ENCODE assay signal across 19 cellular contexts in genomic region chr4:126697748-126698147, GRCh38.
A peak's percentile ranks its signal among the peaks of the same experiment; 100 is the strongest.
DNase-seq lines count a peak whose midpoint lies in the region; ATAC-seq and TF ChIP-seq lines count a peak whose summit lies in the region.
"Had no signal": no experiment of that assay in that cellular context is flagged by ENCODE, and none has a peak within 500 bp of the region (broad histone marks: within the 10 kb centered on the region; RNA-seq: fewer than 3 reads in every experiment).

No MANE protein-coding gene starts in this region.

- H3K9me3 ChIP-seq in breast epithelium (no peaks in the 10 kb centered on the region), RWPE2 (ENCODE audit: severe bottlenecking) (peaks cover 3% of the 10 kb centered on the region)
- H3K9me3 ChIP-seq: tibial nerve had no signal

- H3K4me3 Mint-ChIP-seq in MCF 10A (ENCODE audit: unreplicated experiment) = no peak overlapping the region
- H3K4me3 Mint-ChIP-seq: CD4-positive, alpha-beta T cell; effector memory CD8-positive, alpha-beta T cell had no signal

- intact Hi-C loops in MCF 10A (cut with micrococcal nuclease) (no loop called here), breast epithelium (cut with DNase I; ENCODE audit: low total_unique reads) (no loop called here)

- BruUV-seq in MCF 10A (replicated peaks; lab: Mats Ljungman, UMichigan) = no TSS peak

- no peak for TF ChIP-seq POLR2A in breast epithelium (IDR thresholded peaks at IDR 0.05)

- H3K4me1 Mint-ChIP-seq in MCF 10A (ENCODE audit: insufficient read depth, unreplicated experiment) = peaks cover 24% of the 10 kb centered on the region

- H3K36me3 ChIP-seq in breast epithelium = no peaks in the 10 kb centered on the region
- no peaks in the 10 kb centered on the region for H3K36me3 ChIP-seq in RWPE2 (ENCODE audit: low read depth)
- H3K36me3 ChIP-seq: tibial nerve had no signal

- H3K4me1 ChIP-seq in breast epithelium = no peaks in the 10 kb centered on the region
- peaks cover 31% of the 10 kb centered on the region for H3K4me1 ChIP-seq in RWPE2 (ENCODE audit: insufficient read depth, poor library complexity, severe bottlenecking)
- H3K4me1 ChIP-seq: tibial nerve had no signal

- TF ChIP-seq CTCF in MCF 10A (IDR thresholded peaks at IDR 0.05; ENCODE audit: unreplicated experiment) = no peak
- TF ChIP-seq CTCF in breast epithelium (IDR thresholded peaks at IDR 0.05) = no peak
- no peak for TF ChIP-seq CTCF in RWPE2 (IDR thresholded peaks at IDR 0.05; ENCODE audit: poor library complexity, severe bottlenecking)
- no peak for TF ChIP-seq CTCF in fibroblast of mammary gland (conservative IDR thresholded peaks at IDR 0.05; ENCODE audit: control insufficient read depth, insufficient read depth, low read depth, low read length)

- H3K27me3 ChIP-seq in breast epithelium (no peaks in the 10 kb centered on the region), RWPE2 (ENCODE audit: insufficient read depth, poor library complexity, severe bottlenecking) (no peaks in the 10 kb centered on the region)
- H3K27me3 ChIP-seq: tibial nerve had no signal

- H3K27ac Mint-ChIP-seq in MCF 10A (ENCODE audit: low read depth, unreplicated experiment) = no peak overlapping the region
- H3K27ac Mint-ChIP-seq: CD4-positive, alpha-beta T cell; effector memory CD8-positive, alpha-beta T cell had no signal

- H3K27ac ChIP-seq in breast epithelium (no peak overlapping the region), RWPE2 (ENCODE audit: poor library complexity, severe bottlenecking) (peak overlapping the region; percentile 70)
- H3K27ac ChIP-seq: tibial nerve had no signal

- H3K4me3 ChIP-seq in breast epithelium = no peak overlapping the region
- H3K4me3 ChIP-seq in RWPE2 (ENCODE audit: severe bottlenecking) = no peak overlapping the region
- H3K4me3 ChIP-seq in fibroblast of mammary gland (ENCODE audit: control insufficient read depth, low read depth, low read length) = no peak overlapping the region
- H3K4me3 ChIP-seq: tibial nerve had no signal

- peak; percentile 90 for ATAC-seq in RWPE2 (ENCODE audit: low read depth)
- ATAC-seq in GM18907 (IDR thresholded peaks at IDR 0.05; ENCODE audit: unreplicated experiment) = no peak
- ATAC-seq in GM21619 (IDR thresholded peaks at IDR 0.05; ENCODE audit: unreplicated experiment) = no peak
- ATAC-seq: effector memory CD8-positive, alpha-beta T cell; right cardiac atrium had no signal

- H3K36me3 Mint-ChIP-seq in MCF 10A (ENCODE audit: insufficient read depth, unreplicated experiment) = no peaks in the 10 kb centered on the region

- peaks cover 7% of the 10 kb centered on the region for H3K9me3 Mint-ChIP-seq in MCF 10A (ENCODE audit: unreplicated experiment)

- POLR2A ChIA-PET in MCF 10A (lab: Yijun Ruan, JAX) = no interaction called here

- DNase-seq in MCF 10A (ENCODE audit: unreplicated experiment) = peak; percentile 68
- no peak for DNase-seq in breast epithelium (ENCODE audit: low spot score in 2 of 2)
- no peak for DNase-seq in RWPE2 (ENCODE audit: low spot score)
- DNase-seq in fibroblast of mammary gland (ENCODE audit: low read depth) = peak; percentile 88
- DNase-seq in inferior parietal cortex (ENCODE audit: extremely low spot score) = no peak
- DNase-seq in NCI-H2171 (lab: John Stamatoyannopoulos, UW) = no peak
- DNase-seq: 8988T; activated CD4-positive, alpha-beta T cell treated with anti-CD3 and anti-CD28 coated beads for 48 hours; activated effector memory CD4-positive, alpha-beta T cell treated with anti-CD3 and anti-CD28 coated beads, Interleukin-2, amount 50 U/mL, for 16 hours; CD4-positive, alpha-beta T cell; DMS79; effector memory CD8-positive, alpha-beta T cell; NCI-H1417 treated with DMSO at 0.1 percent for 48 hours; NCI-H774; right cardiac atrium; stimulated activated naive CD4-positive, alpha-beta T cell treated with Interleukin-2 at 50 U/mL for 16 hours had no signal

- no peaks in the 10 kb centered on the region for H3K27me3 Mint-ChIP-seq in MCF 10A (ENCODE audit: insufficient read depth, unreplicated experiment)
- H3K27me3 Mint-ChIP-seq: CD4-positive, alpha-beta T cell; effector memory CD8-positive, alpha-beta T cell had no signal

- CTCF ChIA-PET in MCF 10A (lab: Yijun Ruan, JAX) = no interaction called here

Comparison
In these comparisons a context has a peak if more than half of its experiments do, and no peak if none do; other contexts are left out.
1. DNase-seq: peak in MCF 10A (single experiment) and fibroblast of mammary gland (single experiment); none in breast epithelium (0 of 2), RWPE2 (single experiment), inferior parietal cortex (single experiment) and NCI-H2171 (single experiment).